19 cellular contexts compared by ENCODE assay signal in the genomic region with DNA sequence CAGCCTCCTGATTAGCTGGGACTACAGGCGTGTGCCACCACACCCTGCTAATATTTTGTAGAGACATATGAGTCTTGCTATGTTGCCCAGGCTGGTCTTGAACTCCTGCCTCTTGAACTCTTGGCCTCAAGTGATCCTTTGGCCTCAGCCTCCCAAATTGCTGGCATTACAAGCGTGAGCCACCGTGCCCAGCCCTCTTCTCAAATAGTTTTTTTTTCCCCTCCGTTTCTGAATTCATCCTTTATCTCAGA. TPM values are rescaled to one million over a fixed set of nuclear protein-coding genes. Genes with fewer than 3 reads are reported as not detected.
"Had no signal": no experiment of that assay in that cellular context is flagged by ENCODE, and none has a peak within 500 bp of the region (broad histone marks: within the 10 kb centered on the region; RNA-seq: fewer than 3 reads in every experiment).

No MANE protein-coding gene starts in this region.

- H3K4me3 Mint-ChIP-seq: dendritic cell treated with granulocyte-macrophage colony-stimulating factor and Interleukin-4, amounts not matched to agents 40 ng/mL and 50 ng/mL, for 4 days; naive thymus-derived CD4-positive, alpha-beta T cell; nephron progenitor cell; stimulated activated naive CD8-positive, alpha-beta T cell treated with anti-CD3 and anti-CD28 coated beads, Interleukin-15, amount 100 ng/mL, for 72 hours had no signal

- H3K27ac Mint-ChIP-seq: dendritic cell treated with granulocyte-macrophage colony-stimulating factor and Interleukin-4, amounts not matched to agents 40 ng/mL and 50 ng/mL, for 4 days; nephron progenitor cell; stimulated activated naive B cell treated with anti-CD40 and anti-IgM and Interleukin-4, amounts not matched to agents 10 μg/mL and 1 μg/mL and 100 μg/mL, for 72 hours had no signal

- H3K36me3 ChIP-seq: esophagus squamous epithelium, right lobe of liver, thoracic aorta, transverse colon had no signal

- H3K36me3 Mint-ChIP-seq: naive thymus-derived CD4-positive, alpha-beta T cell; stimulated activated naive B cell treated with anti-CD40 and anti-IgM and Interleukin-4, amounts not matched to agents 10 μg/mL and 1 μg/mL and 100 μg/mL, for 72 hours had no signal

- DNase-seq: esophagus squamous epithelium; foreskin fibroblast; head of caudate nucleus; hippocampal formation; kidney glomerular epithelial cell; mammary epithelial cell; naive thymus-derived CD4-positive, alpha-beta T cell; nephron progenitor cell; stimulated activated CD4-positive, alpha-beta T cell treated with anti-CD3 and anti-CD28 coated beads, Interleukin-4, amount 100 ng/mL, for 1 hour; stimulated activated naive CD8-positive, alpha-beta T cell treated with anti-CD3 and anti-CD28 coated beads, Interleukin-15, amount 100 ng/mL, for 72 hours; transverse colon had no signal

- H3K9me3 Mint-ChIP-seq: dendritic cell treated with granulocyte-macrophage colony-stimulating factor and Interleukin-4, amounts not matched to agents 40 ng/mL and 50 ng/mL, for 4 days; nephron progenitor cell; stimulated activated naive CD8-positive, alpha-beta T cell treated with anti-CD3 and anti-CD28 coated beads, Interleukin-15, amount 100 ng/mL, for 72 hours had no signal

- H3K9me3 ChIP-seq: esophagus squamous epithelium, psoas muscle, right lobe of liver, thoracic aorta, transverse colon had no signal

- H3K9ac ChIP-seq: parathyroid adenoma had no signal

- H3K4me1 ChIP-seq: parathyroid adenoma, psoas muscle had no signal

- H3K4me3 ChIP-seq: esophagus squamous epithelium, psoas muscle, right lobe of liver, thoracic aorta, transverse colon had no signal

- ATAC-seq: psoas muscle; stimulated activated naive CD8-positive, alpha-beta T cell treated with anti-CD3 and anti-CD28 coated beads, Interleukin-15, amount 100 ng/mL, for 72 hours had no signal

- H3K27ac ChIP-seq: esophagus squamous epithelium, parathyroid adenoma, psoas muscle, right lobe of liver, thoracic aorta, transverse colon had no signal

- H2AFZ ChIP-seq: parathyroid adenoma had no signal

- H3K79me2 ChIP-seq: parathyroid adenoma had no signal

RNA-seq across cellular contexts. Expression of gene TBX1, which starts 11.8 kb away (rescaled TPM):
- total RNA-seq: epithelial cell of proximal tubule, mononuclear cell had no signal
